In genomic region chr2:156400704-156401678, GRCh38 we compare ENCODE assay signal across 1 cellular context.
TF ChIP-seq lines count a peak whose summit lies in the region.

No MANE protein-coding gene starts in this region.

TF ChIP-seq in K562, 482 proteins besides CTCF, POLR2A, EP300 and RAD21 (continued from another document):
- TF ChIP-seq E2F5 (CRISPR knock-in tag; IDR thresholded peaks at IDR 0.05) (no peak), POLR3A (IDR thresholded peaks at IDR 0.05; ENCODE audit: borderline replicate concordance, extremely low read depth, insufficient read depth, insufficient read length) (peak; percentile 83)
